1 cellular context compared by ENCODE assay signal in genomic region chr10:95183451-95184230, GRCh38.
A peak's percentile ranks its signal among the peaks of the same experiment; 100 is the strongest.
TF ChIP-seq lines count a peak whose summit lies in the region.

No MANE protein-coding gene starts in this region.

TF ChIP-seq in K562, 482 proteins besides CTCF, POLR2A, EP300 and RAD21 (continued from another document):
- peak; percentile 65 for TF ChIP-seq CCNT2 (IDR thresholded peaks at IDR 0.05; ENCODE audit: borderline replicate concordance, extremely low read depth, insufficient read length, low read depth, low read length)
- TF ChIP-seq ZNF75A (CRISPR knock-in tag; IDR thresholded peaks at IDR 0.05), result no peak
- TF ChIP-seq TAL1 (IDR thresholded peaks at IDR 0.05), result no peak
- TF ChIP-seq JUND (IDR thresholded peaks at IDR 0.05; ENCODE audit: borderline replicate concordance, low read depth, low read length), result 0 out of 2 replicates have a peak, but pooled peaks have one; percentile 4
- TF ChIP-seq JUND (tag; IDR thresholded peaks at IDR 0.05; ENCODE audit: borderline replicate concordance, low read depth, low read length), result no peak; the same call in 2 of the 3 replicates
- TF ChIP-seq TCF7 (IDR thresholded peaks at IDR 0.05; ENCODE audit: borderline replicate concordance), result no peak
- TF ChIP-seq ZMIZ1 (IDR thresholded peaks at IDR 0.05; ENCODE audit: low read depth in 2 of 2, low read length in 2 of 2), result no peak
- TF ChIP-seq DDX20 (tag; IDR thresholded peaks at IDR 0.05; ENCODE audit: low read depth), result no peak
- no peak for TF ChIP-seq SETDB1 (IDR thresholded peaks at IDR 0.05; ENCODE audit: low read length)
- TF ChIP-seq ZBTB17 (CRISPR knock-in tag; IDR thresholded peaks at IDR 0.05), result peak; percentile 60; the same call in 1 of the 2 replicates
- peak; percentile 53; the same call in 1 of the 2 replicates for TF ChIP-seq ESRRA (IDR thresholded peaks at IDR 0.05; ENCODE audit: borderline replicate concordance, low read depth)
- no peak for TF ChIP-seq ZNF23 (CRISPR knock-in tag; IDR thresholded peaks at IDR 0.05)
- TF ChIP-seq SAFB2 (IDR thresholded peaks at IDR 0.05; ENCODE audit: borderline replicate concordance, low read depth, low read length, severe bottlenecking), result no peak
- TF ChIP-seq E2F3 (CRISPR knock-in tag; IDR thresholded peaks at IDR 0.05), result no peak
- TF ChIP-seq POLR2H (tag; IDR thresholded peaks at IDR 0.05; ENCODE audit: low read depth), result no peak
- no peak for TF ChIP-seq RFX5 (IDR thresholded peaks at IDR 0.05; ENCODE audit: low read depth, low read length)
- TF ChIP-seq NBN (IDR thresholded peaks at IDR 0.05; ENCODE audit: low read depth), result no peak
- no peak for TF ChIP-seq ID3 (CRISPR knock-in tag; IDR thresholded peaks at IDR 0.05)
- TF ChIP-seq ID3 (tag; IDR thresholded peaks at IDR 0.05), result peak; percentile 49; the same call in 1 of the 2 replicates
- TF ChIP-seq ZNF184 (CRISPR knock-in tag; IDR thresholded peaks at IDR 0.05), result no peak
- peak; percentile 80 to 85 for TF ChIP-seq MAZ (CRISPR knock-in tag; conservative IDR thresholded peaks at IDR 0.05 in 1 of 2, IDR thresholded peaks at IDR 0.05 in 1 of 2)
- no peak; a peak in 1 of 4 replicates for TF ChIP-seq TBL1XR1 (IDR thresholded peaks at IDR 0.05; ENCODE audit: low read length in 2 of 2)
- TF ChIP-seq U2AF1 (optimal IDR thresholded peaks at IDR 0.05; ENCODE audit: low read depth, low read length), result peak; percentile 63
- TF ChIP-seq ELF1 (tag; IDR thresholded peaks at IDR 0.05), result peak; percentile 78
- TF ChIP-seq KDM1A (IDR thresholded peaks at IDR 0.05), result peak in 1 of 2 experiments; percentile 37; a peak in 1 of 4 replicates
- TF ChIP-seq GMEB1 (CRISPR knock-in tag; IDR thresholded peaks at IDR 0.05), result peak; percentile 42; the same call in 1 of the 2 replicates
- no peak for TF ChIP-seq HEY1 (CRISPR knock-in tag; IDR thresholded peaks at IDR 0.05; ENCODE audit: borderline replicate concordance)
- 0 out of 2 replicates have a peak, but pooled peaks have one; percentile 14 for TF ChIP-seq FOSL1 (tag; conservative IDR thresholded peaks at IDR 0.05)
- no peak for TF ChIP-seq BRCA1 (IDR thresholded peaks at IDR 0.05)
- TF ChIP-seq BRCA1 (CRISPR knock-in tag; IDR thresholded peaks at IDR 0.05), result no peak
- TF ChIP-seq ZNF224 (CRISPR knock-in tag; IDR thresholded peaks at IDR 0.05), result no peak
- no peak for TF ChIP-seq CREB3 (tag; conservative IDR thresholded peaks at IDR 0.05; ENCODE audit: low read depth)
- no peak for TF ChIP-seq KLF6 (CRISPR knock-in tag; IDR thresholded peaks at IDR 0.05; ENCODE audit: borderline replicate concordance)
- TF ChIP-seq RB1 (IDR thresholded peaks at IDR 0.05; ENCODE audit: low read depth), result peak; percentile 90
- TF ChIP-seq BDP1 (IDR thresholded peaks at IDR 0.05; ENCODE audit: insufficient read depth, insufficient read length), result no peak
- no peak for TF ChIP-seq RBM14 (IDR thresholded peaks at IDR 0.05; ENCODE audit: borderline replicate concordance, insufficient read depth, low read depth, low read length)
- TF ChIP-seq ZFX (CRISPR knock-in tag; IDR thresholded peaks at IDR 0.05), result peak; percentile 76; the same call in 1 of the 2 replicates
